Comparison of ENCODE assay signal across 28 cellular contexts in genomic region chr3:17806201-17806600, GRCh38.
DNase-seq lines count a peak whose midpoint lies in the region; ATAC-seq, FAIRE-seq and TF ChIP-seq lines count a peak whose summit lies in the region.
"Had no signal": no experiment of that assay in that cellular context is flagged by ENCODE, and none has a peak within 500 bp of the region (broad histone marks: within the 10 kb centered on the region; RNA-seq: fewer than 3 reads in every experiment).

No MANE protein-coding gene starts in this region.

- in situ Hi-C loops in K562 (cut with MboI), result no loop called here

- peaks cover 21% of the 10 kb centered on the region for H3K4me1 Mint-ChIP-seq in activated CD4-positive, alpha-beta T cell treated with anti-CD3 and anti-CD28 coated beads for 36 hours
- H3K4me1 Mint-ChIP-seq in stimulated activated effector memory CD8-positive, alpha-beta T cell treated with anti-CD3 and anti-CD28 coated beads, Interleukin-12 subunit alpha, Interleukin-12 subunit beta, amount 100 ng/mL, for 72 hours, result peaks cover 8% of the 10 kb centered on the region
- H3K4me1 Mint-ChIP-seq: H9, neural progenitor cell had no signal

- H3K36me3 ChIP-seq in K562 (ENCODE audit: control insufficient read depth, insufficient read depth, low read length), result no peaks in the 10 kb centered on the region
- H3K36me3 ChIP-seq: ascending aorta, neural progenitor cell, right lobe of liver, SJSA1, thyroid gland had no signal

- H3K9me1 ChIP-seq in K562 (ENCODE audit: control insufficient read depth, insufficient read depth, low read length), result no peaks in the 10 kb centered on the region

- intact Hi-C loops in activated CD4-positive, alpha-beta T cell treated with anti-CD3 and anti-CD28 coated beads for 36 hours (cut with DNase I, micrococcal nuclease), result no loop called here
- intact Hi-C loops in K562 (cut with micrococcal nuclease), result no loop called here

- TF ChIP-seq POLR2A in K562 (conservative IDR thresholded peaks at IDR 0.05), result no peak

- H3K4me3 ChIP-seq in K562, result no peak overlapping the region
- H3K4me3 ChIP-seq: ascending aorta, dorsolateral prefrontal cortex, neural progenitor cell, right lobe of liver, SJSA1, thyroid gland had no signal

- no peak for FAIRE-seq in K562 (lab: Jason Lieb, UNC)
- FAIRE-seq: keratinocyte, RCC 7860 had no signal

- peak; percentile 13 for DNase-seq in activated CD4-positive, alpha-beta T cell treated with anti-CD3 and anti-CD28 coated beads for 36 hours
- DNase-seq in activated CD4-positive, alpha-beta T cell treated with anti-CD3 and anti-CD28 coated beads, Interleukin-2, amount 50 U/mL, for 48 hours, result no peak
- DNase-seq in K562 (ENCODE audit: extremely low read depth in 1 of 4, low spot score in 3 of 4) (no peak), cortex of kidney (lab: John Stamatoyannopoulos, UW) (no peak)
- DNase-seq in stimulated activated effector memory CD8-positive, alpha-beta T cell treated with anti-CD3 and anti-CD28 coated beads, Interleukin-12 subunit alpha, Interleukin-12 subunit beta, amount 100 ng/mL, for 72 hours (ENCODE audit: low spot score in 2 of 2), result no peak
- DNase-seq in effector CD4-positive, alpha-beta T cell, result no peak
- DNase-seq: activated CD4-positive, alpha-beta T cell treated with anti-CD3 and anti-CD28 coated beads for 48 hours; activated T-cell treated with anti-CD3 and anti-CD28 coated beads for 4 hours; dorsolateral prefrontal cortex; glutamatergic neuron; H9; NCI-H1092; NCI-H187; NCI-H2171 treated with DMSO at 0.1 percent for 48 hours; NCI-H524 treated with DMSO at 0.1 percent for 48 hours; posterior cingulate gyrus; right lobe of liver; stimulated activated CD4-positive, alpha-beta T cell treated with anti-CD3 and anti-CD28 coated beads, Interleukin-4, amount 100 ng/mL, for 4 hours; stimulated activated naive CD4-positive, alpha-beta T cell treated with Interleukin-2 at 50 U/mL for 16 hours; thyroid gland had no signal

- H3K9ac ChIP-seq in K562 (ENCODE audit: insufficient read depth in 1 of 2, low read depth in 2 of 2, low read length in 2 of 2), result no peak overlapping the region
- H3K9ac ChIP-seq: neural progenitor cell had no signal

- H4K20me1 ChIP-seq in K562 (replicated peaks; ENCODE audit: control insufficient read depth, insufficient read depth, low read length), result no peaks in the 10 kb centered on the region

- H3K4me3 Mint-ChIP-seq in activated CD4-positive, alpha-beta T cell treated with anti-CD3 and anti-CD28 coated beads for 36 hours, result no peak overlapping the region
- H3K4me3 Mint-ChIP-seq in stimulated activated effector memory CD8-positive, alpha-beta T cell treated with anti-CD3 and anti-CD28 coated beads, Interleukin-12 subunit alpha, Interleukin-12 subunit beta, amount 100 ng/mL, for 72 hours, result no peak overlapping the region
- H3K4me3 Mint-ChIP-seq: H9, neural progenitor cell had no signal

- H3K9me3 Mint-ChIP-seq in activated CD4-positive, alpha-beta T cell treated with anti-CD3 and anti-CD28 coated beads for 36 hours (ENCODE audit: low read depth), result no peaks in the 10 kb centered on the region
- H3K9me3 Mint-ChIP-seq in stimulated activated effector memory CD8-positive, alpha-beta T cell treated with anti-CD3 and anti-CD28 coated beads, Interleukin-12 subunit alpha, Interleukin-12 subunit beta, amount 100 ng/mL, for 72 hours, result no peaks in the 10 kb centered on the region
- H3K9me3 Mint-ChIP-seq: H9, neural progenitor cell had no signal

- no peaks in the 10 kb centered on the region for H3K9me3 ChIP-seq in K562 (replicated peaks; ENCODE audit: control insufficient read depth, insufficient read depth, low read depth, low read length)
- H3K9me3 ChIP-seq: ascending aorta, right lobe of liver, SJSA1, thyroid gland had no signal

- peaks cover 0 to 7% of the 10 kb centered on the region in 2 experiments; a peak in 2 of 5 replicates for H3K4me1 ChIP-seq in K562 (replicated peaks in 1 of 2; ENCODE audit: control insufficient read depth in 2 of 2, insufficient read depth in 2 of 2, low read length in 2 of 2)
- H3K4me1 ChIP-seq: ascending aorta, neural progenitor cell, right lobe of liver, thyroid gland had no signal

- no TSS peak for BruUV-seq in K562 (replicated peaks; lab: Mats Ljungman, UMichigan)

- no peak for TF ChIP-seq RAD21 in K562 (CRISPR knock-in tag; conservative IDR thresholded peaks at IDR 0.05 in 1 of 2, IDR thresholded peaks at IDR 0.05 in 1 of 2)

- no peaks in the 10 kb centered on the region for H3K36me3 Mint-ChIP-seq in activated CD4-positive, alpha-beta T cell treated with anti-CD3 and anti-CD28 coated beads for 36 hours (ENCODE audit: low read depth)
- H3K36me3 Mint-ChIP-seq in stimulated activated effector memory CD8-positive, alpha-beta T cell treated with anti-CD3 and anti-CD28 coated beads, Interleukin-12 subunit alpha, Interleukin-12 subunit beta, amount 100 ng/mL, for 72 hours, result no peaks in the 10 kb centered on the region
- H3K36me3 Mint-ChIP-seq: neural progenitor cell had no signal

- no peak overlapping the region for H3K27ac ChIP-seq in K562 (ENCODE audit: extremely low read depth, low read depth, low read length)
- H3K27ac ChIP-seq: 22Rv1, ascending aorta, dorsolateral prefrontal cortex, neural progenitor cell, right lobe of liver, SJSA1, thyroid gland had no signal

- no peak for TF ChIP-seq CTCF in K562 (IDR thresholded peaks at IDR 0.05 in 2 of 3, conservative IDR thresholded peaks at IDR 0.05 in 1 of 3; ENCODE audit: insufficient read depth in 2 of 3, low read depth in 1 of 3, low read length in 3 of 3)

- H3K79me2 ChIP-seq in K562 (ENCODE audit: control insufficient read depth, insufficient read depth, low read length), result no peaks in the 10 kb centered on the region

- peaks cover 4% of the 10 kb centered on the region for H3K27me3 Mint-ChIP-seq in activated CD4-positive, alpha-beta T cell treated with anti-CD3 and anti-CD28 coated beads for 36 hours

- no peak for TF ChIP-seq EP300 in K562 (IDR thresholded peaks at IDR 0.05; ENCODE audit: low read length)

- H3K27ac Mint-ChIP-seq in activated CD4-positive, alpha-beta T cell treated with anti-CD3 and anti-CD28 coated beads for 36 hours, result no peak overlapping the region
- H3K27ac Mint-ChIP-seq in stimulated activated effector memory CD8-positive, alpha-beta T cell treated with anti-CD3 and anti-CD28 coated beads, Interleukin-12 subunit alpha, Interleukin-12 subunit beta, amount 100 ng/mL, for 72 hours, result peak overlapping the region; percentile 18
- H3K27ac Mint-ChIP-seq: neural progenitor cell had no signal

- POLR2A ChIA-PET in activated CD4-positive, alpha-beta T cell treated with anti-CD3 and anti-CD28 coated beads for 36 hours (lab: Charles Lee), result no interaction called here
- POLR2A ChIA-PET in K562 (lab: Yijun Ruan, JAX), result interaction anchor here (1.3 kb wide), 1 partner anchor 33 kb away, joined by 6 read pairs; no protein-coding TSS in a partner anchor

- H3K4me2 ChIP-seq in K562 (ENCODE audit: insufficient read depth, low read length), result no peak overlapping the region
- H3K4me2 ChIP-seq: neural progenitor cell had no signal

- CTCF ChIA-PET in activated CD4-positive, alpha-beta T cell treated with anti-CD3 and anti-CD28 coated beads for 36 hours (lab: Charles Lee), result interaction anchor here (1.1 kb wide), 1 partner anchor 14 kb away, joined by 3 read pairs; no protein-coding TSS in a partner anchor
- CTCF ChIA-PET in K562 (lab: Yijun Ruan, JAX; ENCODE audit: low intra/inter-chr PET ratio), result no interaction called here

- peak; percentile 77 for ATAC-seq in activated CD4-positive, alpha-beta T cell treated with anti-CD3 and anti-CD28 coated beads for 36 hours
- ATAC-seq in HG02798 (IDR thresholded peaks at IDR 0.05; ENCODE audit: poor library complexity, unreplicated experiment) (peak; percentile 33), K562 (no peak), HG03045 (IDR thresholded peaks at IDR 0.05; ENCODE audit: unreplicated experiment) (no peak)
- ATAC-seq in stimulated activated effector memory CD8-positive, alpha-beta T cell treated with anti-CD3 and anti-CD28 coated beads, Interleukin-12 subunit alpha, Interleukin-12 subunit beta, amount 100 ng/mL, for 72 hours, result peak; percentile 91
- ATAC-seq: right lobe of liver had no signal

- 0 out of 2 replicates have a peak overlapping the region, but pooled peaks have one; percentile 4 for H2AFZ ChIP-seq in K562 (ENCODE audit: low read depth, low read length)
- H2AFZ ChIP-seq: neural progenitor cell had no signal

- H3K27me3 ChIP-seq in K562 (ENCODE audit: control insufficient read depth in 2 of 2, insufficient read depth in 2 of 2, low read length in 2 of 2), result no peaks in the 10 kb centered on the region; a peak in 1 of 5 replicates
- H3K27me3 ChIP-seq: ascending aorta, neural progenitor cell, right lobe of liver, SJSA1, thyroid gland had no signal

- 39% methylated on average over 4 of the region's 5 CpGs for WGBS in K562 (ENCODE audit: insufficient coverage, low coverage, missing lambda C conversion rate)

TF ChIP-seq in K562, 482 proteins besides CTCF, POLR2A, EP300 and RAD21:
- no peak for TF ChIP-seq HNRNPH1 (optimal IDR thresholded peaks at IDR 0.05; ENCODE audit: low read depth, low read length)
- TF ChIP-seq ZNF668 (CRISPR knock-in tag; IDR thresholded peaks at IDR 0.05), result no peak
- TF ChIP-seq KAT8 (IDR thresholded peaks at IDR 0.05; ENCODE audit: low read depth), result no peak
- TF ChIP-seq POLR2AphosphoS5 (IDR thresholded peaks at IDR 0.05; ENCODE audit: control insufficient read depth, insufficient read depth, low read depth, low read length), result no peak
- no peak for TF ChIP-seq ZNF79 (CRISPR knock-in tag; IDR thresholded peaks at IDR 0.05; ENCODE audit: low read depth)
- no peak for TF ChIP-seq ZNF140 (CRISPR knock-in tag; IDR thresholded peaks at IDR 0.05)
- TF ChIP-seq LARP7 (IDR thresholded peaks at IDR 0.05), result no peak
- no peak for TF ChIP-seq ZC3H8 (IDR thresholded peaks at IDR 0.05)
- no peak for TF ChIP-seq MAFG (tag; conservative IDR thresholded peaks at IDR 0.05)

Comparison
In these comparisons a context has a peak if more than half of its experiments do, and no peak if none do; other contexts are left out.
1. ATAC-seq: peak in activated CD4-positive, alpha-beta T cell treated with anti-CD3 and anti-CD28 coated beads for 36 hours (single experiment), HG02798 (single experiment) and stimulated activated effector memory CD8-positive, alpha-beta T cell treated with anti-CD3 and anti-CD28 coated beads, Interleukin-12 subunit alpha, Interleukin-12 subunit beta, amount 100 ng/mL, for 72 hours (single experiment); none in K562 (single experiment) and HG03045 (single experiment).